In genomic region chr9:137068539-137069507, GRCh38 we compare ENCODE assay signal across 9 cellular contexts. TPM values are rescaled to one million over a fixed set of nuclear protein-coding genes. Genes with fewer than 3 reads are reported as not detected.
A peak's percentile ranks its signal among the peaks of the same experiment; 100 is the strongest.
DNase-seq lines count a peak whose midpoint lies in the region; FAIRE-seq and TF ChIP-seq lines count a peak whose summit lies in the region.
"Had no signal": no experiment of that assay in that cellular context is flagged by ENCODE, and none has a peak within 500 bp of the region (broad histone marks: within the 10 kb centered on the region; RNA-seq: fewer than 3 reads in every experiment).

No MANE protein-coding gene starts in this region.

- H3K4me1 ChIP-seq in Karpas-422 (ENCODE audit: low read length) (peaks cover 28% of the 10 kb centered on the region), tibial artery (peaks cover 0 to 32% (median 19%) of the 10 kb centered on the region in 4 donors)

- H3K36me3 ChIP-seq in Karpas-422 (ENCODE audit: insufficient read depth, low read length) (peaks cover 5% of the 10 kb centered on the region; the same call in 1 of the 2 replicates), bronchial epithelial cell (ENCODE audit: control insufficient read depth, insufficient read depth, low read length) (no peaks in the 10 kb centered on the region), tibial artery (no peaks in the 10 kb centered on the region)

- peaks cover 16% of the 10 kb centered on the region for H3K27me3 Mint-ChIP-seq in nephron progenitor cell (ENCODE audit: low read depth, poor library complexity)

- no peaks in the 10 kb centered on the region for H3K9me3 Mint-ChIP-seq in nephron progenitor cell

- H3K4me3 Mint-ChIP-seq in nephron progenitor cell: peak overlapping the region; percentile 68

- H2AFZ ChIP-seq in Karpas-422 (ENCODE audit: low read length): no peak overlapping the region

- no peaks in the 10 kb centered on the region for H3K27me3 ChIP-seq in Karpas-422 (ENCODE audit: low read length)
- H3K27me3 ChIP-seq in bronchial epithelial cell (ENCODE audit: control insufficient read depth, insufficient read depth, low read length): no peaks in the 10 kb centered on the region
- peaks cover 0 to 59% of the 10 kb centered on the region in 2 donors for H3K27me3 ChIP-seq in tibial artery

- peaks cover 17% of the 10 kb centered on the region for H3K4me1 Mint-ChIP-seq in nephron progenitor cell

- H3K27ac Mint-ChIP-seq in nephron progenitor cell: no peak overlapping the region

- DNase-seq in Karpas-422 (no peak), bronchial epithelial cell (ENCODE audit: low read depth) (no peak), nephron progenitor cell (no peak), tibial artery (no peak), NCI-H446 (lab: John Stamatoyannopoulos, UW) (no peak)
- no peak for DNase-seq in effector CD4-positive, alpha-beta T cell
- DNase-seq: activated CD8-positive, alpha-beta memory T cell treated with anti-CD3 and anti-CD28 coated beads for 24 hours; NCI-H2081 treated with DMSO at 0.1 percent for 48 hours had no signal

- peak overlapping the region; percentile 64 for H3K27ac ChIP-seq in Karpas-422 (ENCODE audit: low read length)
- H3K27ac ChIP-seq in tibial artery: no peak overlapping the region

- H4K20me1 ChIP-seq in Karpas-422 (ENCODE audit: insufficient read depth, low read depth, low read length): peaks cover 26% of the 10 kb centered on the region

- H3K4me3 ChIP-seq in GM08714 (ENCODE audit: low read length) (peak overlapping the region; percentile 61; the same call in 1 of the 2 replicates), Karpas-422 (ENCODE audit: low read length) (peak overlapping the region; percentile 100), bronchial epithelial cell (ENCODE audit: low read depth, low read length) (peak overlapping the region; percentile 36), tibial artery (no peak overlapping the region)

- intact Hi-C loops in tibial artery (cut with DNase I; ENCODE audit: low total_unique reads): no loop called here

- H3K36me3 Mint-ChIP-seq in nephron progenitor cell (ENCODE audit: low read depth): no peaks in the 10 kb centered on the region

- no peaks in the 10 kb centered on the region for H3K9me2 ChIP-seq in Karpas-422 (replicated peaks; ENCODE audit: insufficient read depth, low read length)

- TF ChIP-seq CTCF in bronchial epithelial cell (IDR thresholded peaks at IDR 0.05; ENCODE audit: insufficient read depth, low read length, severe bottlenecking): no peak
- TF ChIP-seq CTCF in nephron progenitor cell (IDR thresholded peaks at IDR 0.05): no peak
- no peak for TF ChIP-seq CTCF in tibial artery (IDR thresholded peaks at IDR 0.05)

- no peak for FAIRE-seq in bronchial epithelial cell (lab: Jason Lieb, UNC)

- H3K4me2 ChIP-seq in Karpas-422 (ENCODE audit: low read depth, low read length, poor library complexity, severe bottlenecking): peak overlapping the region; percentile 100

- H3K79me2 ChIP-seq in Karpas-422 (ENCODE audit: low read length): peaks cover 15% of the 10 kb centered on the region

- peak overlapping the region; percentile 95 for H3K9ac ChIP-seq in Karpas-422 (ENCODE audit: low read length)

- no peaks in the 10 kb centered on the region for H3K9me3 ChIP-seq in Karpas-422 (ENCODE audit: low read length)
- no peaks in the 10 kb centered on the region for H3K9me3 ChIP-seq in tibial artery

RNA-seq across cellular contexts. Expression of gene SAPCD2, which starts 1.5 kb away (rescaled TPM):
- 18.6 and 53.2 TPM in 2 replicates for total RNA-seq in Karpas-422 (2014; rRNA removed; shearing (Covaris generic); ENCODE audit: low replicate concordance)
- 0.26 and 1.2 TPM in 2 replicates for total RNA-seq in bronchial epithelial cell

RNA-seq across cellular contexts. Expression of gene UAP1L1, which starts 8.5 kb away (rescaled TPM):
- total RNA-seq in Karpas-422 (2014; rRNA removed; shearing (Covaris generic); ENCODE audit: low replicate concordance): 15.1 and 26.2 TPM in 2 replicates
- 2.0 and 3.2 TPM in 2 replicates for total RNA-seq in bronchial epithelial cell

RNA-seq across cellular contexts. Expression of gene ENTPD2, which starts 15.0 kb away (rescaled TPM):
- not detected in 2 replicates for total RNA-seq in Karpas-422 (2014; rRNA removed; shearing (Covaris generic); ENCODE audit: low replicate concordance)
- 0.79 and 1.2 TPM in 2 replicates for total RNA-seq in bronchial epithelial cell

RNA-seq across cellular contexts. Expression of gene MAN1B1, which starts 18.0 kb away (rescaled TPM):
- total RNA-seq in Karpas-422 (2014; rRNA removed; shearing (Covaris generic); ENCODE audit: low replicate concordance): 28.9 and 58.1 TPM in 2 replicates
- total RNA-seq in bronchial epithelial cell: 58.2 and 65.3 TPM in 2 replicates

RNA-seq across cellular contexts. Expression of gene NPDC1, which starts 22.8 kb away (rescaled TPM):
- total RNA-seq in Karpas-422 (2014; rRNA removed; shearing (Covaris generic); ENCODE audit: low replicate concordance): not detected in 2 replicates
- 5.5 and 10.5 TPM in 2 replicates for total RNA-seq in bronchial epithelial cell

Comparison
In these comparisons a context has a peak if more than half of its experiments do, and no peak if none do; other contexts are left out.
1. H3K4me3 ChIP-seq: peak in GM08714 (single experiment), Karpas-422 (single experiment) and bronchial epithelial cell (single experiment); none in tibial artery (0 of 2).